17 cellular contexts compared by ENCODE assay signal in genomic region chr7:47795631-47796030, GRCh38.
A peak's percentile ranks its signal among the peaks of the same experiment; 100 is the strongest.
DNase-seq lines count a peak whose midpoint lies in the region; ATAC-seq and TF ChIP-seq lines count a peak whose summit lies in the region.
"Had no signal": no experiment of that assay in that cellular context is flagged by ENCODE, and none has a peak within 500 bp of the region (broad histone marks: within the 10 kb centered on the region; RNA-seq: fewer than 3 reads in every experiment).

No MANE protein-coding gene starts in this region.

- intact Hi-C loops in left lung (cut with DNase I) = no loop called here

- H3K27me3 Mint-ChIP-seq in activated CD8-positive, alpha-beta T cell treated with anti-CD3 and anti-CD28 coated beads, Interleukin-2, amount 10 ng/mL, durations not matched to agents 7 days and 5 days (ENCODE audit: low read depth) = no peaks in the 10 kb centered on the region

- H3K4me3 ChIP-seq in fibroblast of pulmonary artery (replicated peaks; ENCODE audit: low read depth, low read length) (peak overlapping the region; percentile 19), skeletal muscle satellite cell (ENCODE audit: low read length) (no peak overlapping the region), left lung (no peak overlapping the region)
- H3K4me3 ChIP-seq: gastrocnemius medialis, GM23338, SJCRH30 had no signal

- no peak for TF ChIP-seq CTCF in fibroblast of pulmonary artery (IDR thresholded peaks at IDR 0.05; ENCODE audit: low read length, missing control alignments)
- TF ChIP-seq CTCF in left lung (IDR thresholded peaks at IDR 0.05) = no peak

- H3K9me3 ChIP-seq in skeletal muscle satellite cell (replicated peaks; ENCODE audit: low read length) (no peaks in the 10 kb centered on the region), left lung (no peaks in the 10 kb centered on the region)
- H3K9me3 ChIP-seq: gastrocnemius medialis, SJCRH30 had no signal

- H3K4me1 Mint-ChIP-seq in activated CD8-positive, alpha-beta T cell treated with anti-CD3 and anti-CD28 coated beads, Interleukin-2, amount 10 ng/mL, durations not matched to agents 7 days and 5 days (ENCODE audit: low read depth) = no peaks in the 10 kb centered on the region
- H3K4me1 Mint-ChIP-seq: activated T-helper 17 cell treated with anti-CD3 and anti-CD28 coated beads, Interleukin-2, amount 50 U/mL, for 72 hours; GM23338 had no signal

- H3K36me3 ChIP-seq in skeletal muscle satellite cell (ENCODE audit: insufficient read depth, low read length) = no peaks in the 10 kb centered on the region
- H3K36me3 ChIP-seq in left lung = no peaks in the 10 kb centered on the region
- H3K36me3 ChIP-seq: gastrocnemius medialis, SJCRH30 had no signal

- H3K27me3 ChIP-seq in skeletal muscle satellite cell (ENCODE audit: control insufficient read depth, insufficient read depth, low read length) (no peaks in the 10 kb centered on the region), left lung (no peaks in the 10 kb centered on the region)
- H3K27me3 ChIP-seq: gastrocnemius medialis, SJCRH30 had no signal

- peaks cover 19% of the 10 kb centered on the region for H3K4me1 ChIP-seq in skeletal muscle satellite cell (ENCODE audit: control insufficient read depth, insufficient read depth, low read length)
- no peaks in the 10 kb centered on the region for H3K4me1 ChIP-seq in left lung
- H3K4me1 ChIP-seq: gastrocnemius medialis, SJCRH30 had no signal

- no peaks in the 10 kb centered on the region for H3K9me3 Mint-ChIP-seq in activated CD8-positive, alpha-beta T cell treated with anti-CD3 and anti-CD28 coated beads, Interleukin-2, amount 10 ng/mL, durations not matched to agents 7 days and 5 days (ENCODE audit: insufficient read depth)
- H3K9me3 Mint-ChIP-seq: activated T-helper 17 cell treated with anti-CD3 and anti-CD28 coated beads, Interleukin-2, amount 50 U/mL, for 72 hours had no signal

- H3K27ac Mint-ChIP-seq in activated CD8-positive, alpha-beta T cell treated with anti-CD3 and anti-CD28 coated beads, Interleukin-2, amount 10 ng/mL, durations not matched to agents 7 days and 5 days = no peak overlapping the region
- H3K27ac Mint-ChIP-seq: activated T-helper 17 cell treated with anti-CD3 and anti-CD28 coated beads, Interleukin-2, amount 50 U/mL, for 72 hours; GM23338 had no signal

- POLR2A ChIA-PET in activated CD8-positive, alpha-beta T cell treated with anti-CD3 and anti-CD28 coated beads, Interleukin-2, amount 10 ng/mL, durations not matched to agents 7 days and 5 days (lab: Charles Lee) = no interaction called here

- no peak overlapping the region for H3K4me3 Mint-ChIP-seq in activated CD8-positive, alpha-beta T cell treated with anti-CD3 and anti-CD28 coated beads, Interleukin-2, amount 10 ng/mL, durations not matched to agents 7 days and 5 days
- H3K4me3 Mint-ChIP-seq: activated T-helper 17 cell treated with anti-CD3 and anti-CD28 coated beads, Interleukin-2, amount 50 U/mL, for 72 hours; GM23338 had no signal

- H3K9ac ChIP-seq in skeletal muscle satellite cell (ENCODE audit: low read depth, low read length) = peak overlapping the region; percentile 67
- H3K9ac ChIP-seq: parathyroid adenoma had no signal

- no peak overlapping the region for H3K4me2 ChIP-seq in skeletal muscle satellite cell (ENCODE audit: low read length)
- H3K4me2 ChIP-seq: GM23338 had no signal

- no peak overlapping the region for H3K27ac ChIP-seq in left lung
- H3K27ac ChIP-seq: gastrocnemius medialis, parathyroid adenoma, SJCRH30, VCaP had no signal

- ATAC-seq in SK-N-SH treated with all-trans-retinoic acid at 6 μM for 48 hours (peak; percentile 82), left lung (no peak)
- ATAC-seq in activated CD8-positive, alpha-beta T cell treated with anti-CD3 and anti-CD28 coated beads, Interleukin-2, amount 10 ng/mL, durations not matched to agents 7 days and 5 days = no peak
- ATAC-seq: activated T-helper 17 cell treated with anti-CD3 and anti-CD28 coated beads, Interleukin-2, amount 50 U/mL, for 72 hours; gastrocnemius medialis; GM23338 had no signal

- H3K36me3 Mint-ChIP-seq in activated CD8-positive, alpha-beta T cell treated with anti-CD3 and anti-CD28 coated beads, Interleukin-2, amount 10 ng/mL, durations not matched to agents 7 days and 5 days (ENCODE audit: low read depth) = no peaks in the 10 kb centered on the region

- DNase-seq in ELR (ENCODE audit: low read depth) (peak; percentile 69), fibroblast of pulmonary artery (ENCODE audit: low read depth) (peak; percentile 71), HUDEP-2 (lab: John Stamatoyannopoulos, UW; ENCODE audit: unreplicated experiment in 76 of 76) (no peak), left lung (no peak)
- DNase-seq in activated CD8-positive, alpha-beta T cell treated with anti-CD3 and anti-CD28 coated beads, Interleukin-2, amount 10 ng/mL, durations not matched to agents 7 days and 5 days = no peak
- DNase-seq: anterior cingulate cortex; gastrocnemius medialis; KBM-7; NCI-H345; SJCRH30; stimulated activated CD4-positive, alpha-beta T cell treated with anti-CD3 and anti-CD28 coated beads, Interleukin-15, amount 100 ng/mL, for 24 hours had no signal

- CTCF ChIA-PET in activated CD8-positive, alpha-beta T cell treated with anti-CD3 and anti-CD28 coated beads, Interleukin-2, amount 10 ng/mL, durations not matched to agents 7 days and 5 days (lab: Charles Lee) = no interaction called here

TF ChIP-seq in SK-N-SH treated with all-trans-retinoic acid at 6 μM for 48 hours, 23 proteins besides CTCF, POLR2A, EP300 and RAD21:
- no peak for TF ChIP-seq ZNF70 (CRISPR knock-in tag; IDR thresholded peaks at IDR 0.05)
- TF ChIP-seq ZC3H10 (CRISPR knock-in tag; IDR thresholded peaks at IDR 0.05) = peak; percentile 49; the same call in 1 of the 2 replicates
- TF ChIP-seq CSRNP3 (CRISPR knock-in tag; IDR thresholded peaks at IDR 0.05) = no peak
- TF ChIP-seq ISL1 (CRISPR knock-in tag; IDR thresholded peaks at IDR 0.05) = peak; percentile 41
- TF ChIP-seq TOX (CRISPR knock-in tag; IDR thresholded peaks at IDR 0.05; ENCODE audit: borderline replicate concordance) = peak; percentile 14; the same call in 1 of the 2 replicates

Comparison
In these comparisons a context has a peak if more than half of its experiments do, and no peak if none do; other contexts are left out.
1. DNase-seq: peak in ELR (single experiment) and fibroblast of pulmonary artery (single experiment); none in activated CD8-positive, alpha-beta T cell treated with anti-CD3 and anti-CD28 coated beads, Interleukin-2, amount 10 ng/mL, durations not matched to agents 7 days and 5 days (single experiment), HUDEP-2 (0 of 76) and left lung (0 of 2).